1 cellular context compared by ENCODE assay signal in the genomic region with DNA sequence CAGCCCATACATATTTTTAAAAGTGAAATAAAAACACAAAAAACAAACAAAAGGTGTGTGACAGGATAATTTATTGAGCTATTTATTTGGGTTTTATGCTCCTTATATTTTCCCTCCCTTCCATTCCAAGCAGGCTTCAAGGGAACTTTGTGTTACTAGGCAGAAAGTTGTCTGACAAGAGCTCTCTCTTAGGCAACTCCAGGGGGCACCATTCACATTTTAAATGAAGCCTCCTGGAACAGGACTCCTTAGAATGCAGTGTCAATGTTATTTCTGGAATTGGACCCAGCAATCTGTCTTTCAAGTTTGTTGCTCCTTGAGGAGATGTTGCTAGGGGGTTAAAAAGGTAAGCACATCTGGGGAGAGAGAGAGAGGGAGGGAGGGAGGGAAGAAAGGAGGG.
TF ChIP-seq lines count a peak whose summit lies in the region.

No MANE protein-coding gene starts in this region.

TF ChIP-seq in WTC11, 78 proteins besides CTCF, POLR2A, EP300 and RAD21 (continued from another document):
- TF ChIP-seq, protein P1, sequence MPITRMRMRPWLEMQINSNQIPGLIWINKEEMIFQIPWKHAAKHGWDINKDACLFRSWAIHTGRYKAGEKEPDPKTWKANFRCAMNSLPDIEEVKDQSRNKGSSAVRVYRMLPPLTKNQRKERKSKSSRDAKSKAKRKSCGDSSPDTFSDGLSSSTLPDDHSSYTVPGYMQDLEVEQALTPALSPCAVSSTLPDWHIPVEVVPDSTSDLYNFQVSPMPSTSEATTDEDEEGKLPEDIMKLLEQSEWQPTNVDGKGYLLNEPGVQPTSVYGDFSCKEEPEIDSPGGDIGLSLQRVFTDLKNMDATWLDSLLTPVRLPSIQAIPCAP (CRISPR knock-in tag; IDR thresholded peaks at IDR 0.05): no peak
- no peak for TF ChIP-seq JUN (CRISPR knock-in tag; IDR thresholded peaks at IDR 0.05)
- TF ChIP-seq, protein P2, sequence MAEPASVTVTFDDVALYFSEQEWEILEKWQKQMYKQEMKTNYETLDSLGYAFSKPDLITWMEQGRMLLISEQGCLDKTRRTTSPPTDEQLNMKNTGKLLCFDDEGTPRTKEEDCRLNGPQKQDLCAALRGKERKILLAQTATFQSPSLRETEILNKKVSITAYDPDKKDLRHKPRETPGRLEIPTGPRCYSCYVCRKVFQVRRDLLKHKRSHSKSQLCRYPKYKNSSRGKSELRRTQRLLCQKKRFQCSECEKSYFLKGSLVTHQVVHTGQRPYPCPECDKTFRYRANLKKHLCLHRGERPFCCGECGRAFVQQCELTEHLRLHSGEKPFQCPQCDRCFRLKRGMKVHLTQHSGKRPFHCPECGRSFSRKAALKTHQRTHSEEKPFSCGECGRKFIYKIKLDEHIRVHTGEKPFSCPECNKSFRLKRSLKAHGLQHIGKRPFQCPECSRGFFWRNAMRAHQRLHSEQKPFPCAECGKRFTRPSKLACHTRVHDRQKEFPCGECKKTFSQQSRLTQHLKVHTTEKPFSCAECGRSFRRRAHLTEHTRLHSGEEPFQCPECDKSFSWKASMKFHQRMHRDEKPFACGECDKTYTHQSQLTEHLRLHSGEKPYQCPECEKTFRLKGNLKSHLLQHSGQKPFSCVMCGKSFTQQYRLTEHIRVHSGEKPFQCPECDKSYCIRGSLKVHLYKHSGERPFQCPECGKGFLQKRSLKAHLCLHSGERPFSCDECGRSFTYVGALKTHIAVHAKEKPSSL (CRISPR knock-in tag; conservative IDR thresholded peaks at IDR 0.05): no peak
- TF ChIP-seq ZNF219 (CRISPR knock-in tag; IDR thresholded peaks at IDR 0.05; ENCODE audit: borderline replicate concordance): no peak
- no peak for TF ChIP-seq SMAD4 (CRISPR knock-in tag; IDR thresholded peaks at IDR 0.05)
